ENCODE assay signal across 1 cellular context in the genomic region with DNA sequence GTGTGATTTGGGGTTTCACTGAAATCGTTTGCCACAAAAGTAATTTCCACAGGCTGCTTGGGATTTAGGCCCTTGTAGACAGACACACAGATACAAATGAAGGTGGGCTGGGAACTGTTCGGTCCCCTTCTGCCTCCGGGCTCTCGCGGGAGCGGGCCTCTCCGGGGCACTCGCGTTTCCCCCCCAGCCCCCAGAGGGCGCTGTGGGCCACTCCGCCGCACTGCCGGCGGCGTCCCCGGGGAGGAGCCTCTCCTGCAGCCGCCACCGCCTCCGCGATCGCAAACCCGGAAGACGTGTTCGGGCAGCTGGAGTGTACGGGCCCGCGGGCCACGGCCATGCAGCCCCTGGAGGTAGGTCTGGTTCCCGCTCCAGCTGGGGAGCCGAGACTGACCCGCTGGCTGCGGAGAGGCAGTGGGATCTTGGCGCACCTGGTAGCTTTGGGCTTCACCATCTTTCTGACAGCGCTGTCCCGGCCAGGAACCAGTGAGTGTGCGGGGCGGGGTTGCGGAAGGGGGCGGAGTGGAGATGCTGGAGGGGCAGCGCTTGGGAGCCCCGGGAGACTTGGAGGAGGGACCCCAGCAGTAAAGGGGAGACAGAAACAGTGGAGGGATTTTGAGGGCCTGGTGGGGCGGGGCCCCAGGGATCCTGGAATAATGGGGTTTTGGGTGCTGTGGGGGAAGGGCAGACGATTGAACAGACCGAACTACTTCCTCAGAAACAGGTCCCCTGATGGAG.
A peak's percentile ranks its signal among the peaks of the same experiment; 100 is the strongest.
TF ChIP-seq lines count a peak whose summit lies in the region.

A gene with protein sequence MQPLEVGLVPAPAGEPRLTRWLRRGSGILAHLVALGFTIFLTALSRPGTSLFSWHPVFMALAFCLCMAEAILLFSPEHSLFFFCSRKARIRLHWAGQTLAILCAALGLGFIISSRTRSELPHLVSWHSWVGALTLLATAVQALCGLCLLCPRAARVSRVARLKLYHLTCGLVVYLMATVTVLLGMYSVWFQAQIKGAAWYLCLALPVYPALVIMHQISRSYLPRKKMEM (plus strand): TSS at position 290 of the 735 bp plus-strand sequence. CDS start 46 bp downstream, at position 336.

TF ChIP-seq in HepG2, 621 proteins besides CTCF, POLR2A, EP300 and RAD21 (continued from another document and continues in another):
- TF ChIP-seq, protein P1, sequence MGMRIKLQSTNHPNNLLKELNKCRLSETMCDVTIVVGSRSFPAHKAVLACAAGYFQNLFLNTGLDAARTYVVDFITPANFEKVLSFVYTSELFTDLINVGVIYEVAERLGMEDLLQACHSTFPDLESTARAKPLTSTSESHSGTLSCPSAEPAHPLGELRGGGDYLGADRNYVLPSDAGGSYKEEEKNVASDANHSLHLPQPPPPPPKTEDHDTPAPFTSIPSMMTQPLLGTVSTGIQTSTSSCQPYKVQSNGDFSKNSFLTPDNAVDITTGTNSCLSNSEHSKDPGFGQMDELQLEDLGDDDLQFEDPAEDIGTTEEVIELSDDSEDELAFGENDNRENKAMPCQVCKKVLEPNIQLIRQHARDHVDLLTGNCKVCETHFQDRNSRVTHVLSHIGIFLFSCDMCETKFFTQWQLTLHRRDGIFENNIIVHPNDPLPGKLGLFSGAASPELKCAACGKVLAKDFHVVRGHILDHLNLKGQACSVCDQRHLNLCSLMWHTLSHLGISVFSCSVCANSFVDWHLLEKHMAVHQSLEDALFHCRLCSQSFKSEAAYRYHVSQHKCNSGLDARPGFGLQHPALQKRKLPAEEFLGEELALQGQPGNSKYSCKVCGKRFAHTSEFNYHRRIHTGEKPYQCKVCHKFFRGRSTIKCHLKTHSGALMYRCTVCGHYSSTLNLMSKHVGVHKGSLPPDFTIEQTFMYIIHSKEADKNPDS (CRISPR knock-in tag; IDR thresholded peaks at IDR 0.05) = no peak
- TF ChIP-seq ZNF160 (CRISPR knock-in tag; IDR thresholded peaks at IDR 0.05) (no peak), MTA1 (CRISPR knock-in tag; IDR thresholded peaks at IDR 0.05; ENCODE audit: borderline replicate concordance) (peak; percentile 66; the same call in 1 of the 2 replicates), ZNF296 (CRISPR knock-in tag; conservative IDR thresholded peaks at IDR 0.05) (no peak; the same call in 1 of the 2 replicates), RXRA (CRISPR knock-in tag; IDR thresholded peaks at IDR 0.05) (peak; percentile 66; the same call in 1 of the 2 replicates), GABPA (IDR thresholded peaks at IDR 0.05; ENCODE audit: low read depth, low read length) (peak; percentile 34), GABPA (CRISPR knock-in tag; IDR thresholded peaks at IDR 0.05; ENCODE audit: low read depth) (peak; percentile 59), ELF1 (CRISPR knock-in tag; IDR thresholded peaks at IDR 0.05) (peak; percentile 99), BRD4 (CRISPR knock-in tag; IDR thresholded peaks at IDR 0.05) (no peak), KLF15 (CRISPR knock-in tag; IDR thresholded peaks at IDR 0.05; ENCODE audit: borderline replicate concordance) (0 out of 2 replicates have a peak, but pooled peaks have one; percentile 29), ZNF614 (CRISPR knock-in tag; IDR thresholded peaks at IDR 0.05; ENCODE audit: borderline replicate concordance) (no peak), ZNF607 (CRISPR knock-in tag; IDR thresholded peaks at IDR 0.05; ENCODE audit: borderline replicate concordance) (peak; percentile 25; the same call in 1 of the 2 replicates), ZNF230 (CRISPR knock-in tag; IDR thresholded peaks at IDR 0.05) (no peak), CCAR2 (optimal IDR thresholded peaks at IDR 0.05; ENCODE audit: low read depth, low read length) (no peak), ZNF468 (CRISPR knock-in tag; IDR thresholded peaks at IDR 0.05) (no peak), ATF7-NPFF (CRISPR knock-in tag; IDR thresholded peaks at IDR 0.05; ENCODE audit: low read depth) (no peak), U2AF1 (optimal IDR thresholded peaks at IDR 0.05; ENCODE audit: low read depth, low read length) (peak; percentile 82), ZNF724P (CRISPR knock-in tag; IDR thresholded peaks at IDR 0.05; ENCODE audit: borderline replicate concordance) (no peak), TEAD3 (CRISPR knock-in tag; optimal IDR thresholded peaks at IDR 0.05; ENCODE audit: borderline replicate concordance) (peak; percentile 17), ZNF337 (CRISPR knock-in tag; IDR thresholded peaks at IDR 0.05; ENCODE audit: borderline replicate concordance, low read depth) (no peak), MXD4 (CRISPR knock-in tag; IDR thresholded peaks at IDR 0.05) (peak; percentile 92), ZBTB7B (CRISPR knock-in tag; IDR thresholded peaks at IDR 0.05) (peak; percentile 49), NFKBIZ (CRISPR knock-in tag; IDR thresholded peaks at IDR 0.05) (peak; percentile 64; the same call in 1 of the 2 replicates), ZNF790 (CRISPR knock-in tag; IDR thresholded peaks at IDR 0.05; ENCODE audit: borderline replicate concordance) (0 out of 2 replicates have a peak, but pooled peaks have one; percentile 70)
- TF ChIP-seq, protein P2, sequence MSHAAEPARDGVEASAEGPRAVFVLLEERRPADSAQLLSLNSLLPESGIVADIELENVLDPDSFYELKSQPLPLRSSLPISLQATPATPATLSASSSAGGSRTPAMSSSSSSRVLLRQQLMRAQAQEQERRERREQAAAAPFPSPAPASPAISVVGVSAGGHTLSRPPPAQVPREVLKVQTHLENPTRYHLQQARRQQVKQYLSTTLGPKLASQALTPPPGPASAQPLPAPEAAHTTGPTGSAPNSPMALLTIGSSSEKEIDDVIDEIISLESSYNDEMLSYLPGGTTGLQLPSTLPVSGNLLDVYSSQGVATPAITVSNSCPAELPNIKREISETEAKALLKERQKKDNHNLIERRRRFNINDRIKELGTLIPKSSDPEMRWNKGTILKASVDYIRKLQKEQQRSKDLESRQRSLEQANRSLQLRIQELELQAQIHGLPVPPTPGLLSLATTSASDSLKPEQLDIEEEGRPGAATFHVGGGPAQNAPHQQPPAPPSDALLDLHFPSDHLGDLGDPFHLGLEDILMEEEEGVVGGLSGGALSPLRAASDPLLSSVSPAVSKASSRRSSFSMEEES (CRISPR knock-in tag; IDR thresholded peaks at IDR 0.05) = 0 out of 2 replicates have a peak, but pooled peaks have one; percentile 15
- TF ChIP-seq, protein P3, sequence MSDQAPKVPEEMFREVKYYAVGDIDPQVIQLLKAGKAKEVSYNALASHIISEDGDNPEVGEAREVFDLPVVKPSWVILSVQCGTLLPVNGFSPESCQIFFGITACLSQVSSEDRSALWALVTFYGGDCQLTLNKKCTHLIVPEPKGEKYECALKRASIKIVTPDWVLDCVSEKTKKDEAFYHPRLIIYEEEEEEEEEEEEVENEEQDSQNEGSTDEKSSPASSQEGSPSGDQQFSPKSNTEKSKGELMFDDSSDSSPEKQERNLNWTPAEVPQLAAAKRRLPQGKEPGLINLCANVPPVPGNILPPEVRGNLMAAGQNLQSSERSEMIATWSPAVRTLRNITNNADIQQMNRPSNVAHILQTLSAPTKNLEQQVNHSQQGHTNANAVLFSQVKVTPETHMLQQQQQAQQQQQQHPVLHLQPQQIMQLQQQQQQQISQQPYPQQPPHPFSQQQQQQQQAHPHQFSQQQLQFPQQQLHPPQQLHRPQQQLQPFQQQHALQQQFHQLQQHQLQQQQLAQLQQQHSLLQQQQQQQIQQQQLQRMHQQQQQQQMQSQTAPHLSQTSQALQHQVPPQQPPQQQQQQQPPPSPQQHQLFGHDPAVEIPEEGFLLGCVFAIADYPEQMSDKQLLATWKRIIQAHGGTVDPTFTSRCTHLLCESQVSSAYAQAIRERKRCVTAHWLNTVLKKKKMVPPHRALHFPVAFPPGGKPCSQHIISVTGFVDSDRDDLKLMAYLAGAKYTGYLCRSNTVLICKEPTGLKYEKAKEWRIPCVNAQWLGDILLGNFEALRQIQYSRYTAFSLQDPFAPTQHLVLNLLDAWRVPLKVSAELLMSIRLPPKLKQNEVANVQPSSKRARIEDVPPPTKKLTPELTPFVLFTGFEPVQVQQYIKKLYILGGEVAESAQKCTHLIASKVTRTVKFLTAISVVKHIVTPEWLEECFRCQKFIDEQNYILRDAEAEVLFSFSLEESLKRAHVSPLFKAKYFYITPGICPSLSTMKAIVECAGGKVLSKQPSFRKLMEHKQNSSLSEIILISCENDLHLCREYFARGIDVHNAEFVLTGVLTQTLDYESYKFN (CRISPR knock-in tag; conservative IDR thresholded peaks at IDR 0.05) = peak; percentile 51; the same call in 1 of the 2 replicates
- TF ChIP-seq, protein P4, sequence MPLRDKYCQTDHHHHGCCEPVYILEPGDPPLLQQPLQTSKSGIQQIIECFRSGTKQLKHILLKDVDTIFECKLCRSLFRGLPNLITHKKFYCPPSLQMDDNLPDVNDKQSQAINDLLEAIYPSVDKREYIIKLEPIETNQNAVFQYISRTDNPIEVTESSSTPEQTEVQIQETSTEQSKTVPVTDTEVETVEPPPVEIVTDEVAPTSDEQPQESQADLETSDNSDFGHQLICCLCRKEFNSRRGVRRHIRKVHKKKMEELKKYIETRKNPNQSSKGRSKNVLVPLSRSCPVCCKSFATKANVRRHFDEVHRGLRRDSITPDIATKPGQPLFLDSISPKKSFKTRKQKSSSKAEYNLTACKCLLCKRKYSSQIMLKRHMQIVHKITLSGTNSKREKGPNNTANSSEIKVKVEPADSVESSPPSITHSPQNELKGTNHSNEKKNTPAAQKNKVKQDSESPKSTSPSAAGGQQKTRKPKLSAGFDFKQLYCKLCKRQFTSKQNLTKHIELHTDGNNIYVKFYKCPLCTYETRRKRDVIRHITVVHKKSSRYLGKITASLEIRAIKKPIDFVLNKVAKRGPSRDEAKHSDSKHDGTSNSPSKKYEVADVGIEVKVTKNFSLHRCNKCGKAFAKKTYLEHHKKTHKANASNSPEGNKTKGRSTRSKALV (CRISPR knock-in tag; IDR thresholded peaks at IDR 0.05) = no peak
- TF ChIP-seq, protein P5, sequence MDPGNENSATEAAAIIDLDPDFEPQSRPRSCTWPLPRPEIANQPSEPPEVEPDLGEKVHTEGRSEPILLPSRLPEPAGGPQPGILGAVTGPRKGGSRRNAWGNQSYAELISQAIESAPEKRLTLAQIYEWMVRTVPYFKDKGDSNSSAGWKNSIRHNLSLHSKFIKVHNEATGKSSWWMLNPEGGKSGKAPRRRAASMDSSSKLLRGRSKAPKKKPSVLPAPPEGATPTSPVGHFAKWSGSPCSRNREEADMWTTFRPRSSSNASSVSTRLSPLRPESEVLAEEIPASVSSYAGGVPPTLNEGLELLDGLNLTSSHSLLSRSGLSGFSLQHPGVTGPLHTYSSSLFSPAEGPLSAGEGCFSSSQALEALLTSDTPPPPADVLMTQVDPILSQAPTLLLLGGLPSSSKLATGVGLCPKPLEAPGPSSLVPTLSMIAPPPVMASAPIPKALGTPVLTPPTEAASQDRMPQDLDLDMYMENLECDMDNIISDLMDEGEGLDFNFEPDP (CRISPR knock-in tag; conservative IDR thresholded peaks at IDR 0.05) = no peak
- TF ChIP-seq, protein P6, sequence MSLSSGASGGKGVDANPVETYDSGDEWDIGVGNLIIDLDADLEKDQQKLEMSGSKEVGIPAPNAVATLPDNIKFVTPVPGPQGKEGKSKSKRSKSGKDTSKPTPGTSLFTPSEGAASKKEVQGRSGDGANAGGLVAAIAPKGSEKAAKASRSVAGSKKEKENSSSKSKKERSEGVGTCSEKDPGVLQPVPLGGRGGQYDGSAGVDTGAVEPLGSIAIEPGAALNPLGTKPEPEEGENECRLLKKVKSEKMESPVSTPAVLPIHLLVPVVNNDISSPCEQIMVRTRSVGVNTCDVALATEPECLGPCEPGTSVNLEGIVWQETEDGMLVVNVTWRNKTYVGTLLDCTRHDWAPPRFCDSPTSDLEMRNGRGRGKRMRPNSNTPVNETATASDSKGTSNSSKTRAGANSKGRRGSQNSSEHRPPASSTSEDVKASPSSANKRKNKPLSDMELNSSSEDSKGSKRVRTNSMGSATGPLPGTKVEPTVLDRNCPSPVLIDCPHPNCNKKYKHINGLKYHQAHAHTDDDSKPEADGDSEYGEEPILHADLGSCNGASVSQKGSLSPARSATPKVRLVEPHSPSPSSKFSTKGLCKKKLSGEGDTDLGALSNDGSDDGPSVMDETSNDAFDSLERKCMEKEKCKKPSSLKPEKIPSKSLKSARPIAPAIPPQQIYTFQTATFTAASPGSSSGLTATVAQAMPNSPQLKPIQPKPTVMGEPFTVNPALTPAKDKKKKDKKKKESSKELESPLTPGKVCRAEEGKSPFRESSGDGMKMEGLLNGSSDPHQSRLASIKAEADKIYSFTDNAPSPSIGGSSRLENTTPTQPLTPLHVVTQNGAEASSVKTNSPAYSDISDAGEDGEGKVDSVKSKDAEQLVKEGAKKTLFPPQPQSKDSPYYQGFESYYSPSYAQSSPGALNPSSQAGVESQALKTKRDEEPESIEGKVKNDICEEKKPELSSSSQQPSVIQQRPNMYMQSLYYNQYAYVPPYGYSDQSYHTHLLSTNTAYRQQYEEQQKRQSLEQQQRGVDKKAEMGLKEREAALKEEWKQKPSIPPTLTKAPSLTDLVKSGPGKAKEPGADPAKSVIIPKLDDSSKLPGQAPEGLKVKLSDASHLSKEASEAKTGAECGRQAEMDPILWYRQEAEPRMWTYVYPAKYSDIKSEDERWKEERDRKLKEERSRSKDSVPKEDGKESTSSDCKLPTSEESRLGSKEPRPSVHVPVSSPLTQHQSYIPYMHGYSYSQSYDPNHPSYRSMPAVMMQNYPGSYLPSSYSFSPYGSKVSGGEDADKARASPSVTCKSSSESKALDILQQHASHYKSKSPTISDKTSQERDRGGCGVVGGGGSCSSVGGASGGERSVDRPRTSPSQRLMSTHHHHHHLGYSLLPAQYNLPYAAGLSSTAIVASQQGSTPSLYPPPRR (CRISPR knock-in tag; IDR thresholded peaks at IDR 0.05; ENCODE audit: borderline replicate concordance) = no peak
- TF ChIP-seq, protein P7, sequence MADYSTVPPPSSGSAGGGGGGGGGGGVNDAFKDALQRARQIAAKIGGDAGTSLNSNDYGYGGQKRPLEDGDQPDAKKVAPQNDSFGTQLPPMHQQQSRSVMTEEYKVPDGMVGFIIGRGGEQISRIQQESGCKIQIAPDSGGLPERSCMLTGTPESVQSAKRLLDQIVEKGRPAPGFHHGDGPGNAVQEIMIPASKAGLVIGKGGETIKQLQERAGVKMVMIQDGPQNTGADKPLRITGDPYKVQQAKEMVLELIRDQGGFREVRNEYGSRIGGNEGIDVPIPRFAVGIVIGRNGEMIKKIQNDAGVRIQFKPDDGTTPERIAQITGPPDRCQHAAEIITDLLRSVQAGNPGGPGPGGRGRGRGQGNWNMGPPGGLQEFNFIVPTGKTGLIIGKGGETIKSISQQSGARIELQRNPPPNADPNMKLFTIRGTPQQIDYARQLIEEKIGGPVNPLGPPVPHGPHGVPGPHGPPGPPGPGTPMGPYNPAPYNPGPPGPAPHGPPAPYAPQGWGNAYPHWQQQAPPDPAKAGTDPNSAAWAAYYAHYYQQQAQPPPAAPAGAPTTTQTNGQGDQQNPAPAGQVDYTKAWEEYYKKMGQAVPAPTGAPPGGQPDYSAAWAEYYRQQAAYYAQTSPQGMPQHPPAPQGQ (CRISPR knock-in tag; IDR thresholded peaks at IDR 0.05; ENCODE audit: borderline replicate concordance) = 0 out of 2 replicates have a peak, but pooled peaks have one; percentile 70
- TF ChIP-seq, protein P8, sequence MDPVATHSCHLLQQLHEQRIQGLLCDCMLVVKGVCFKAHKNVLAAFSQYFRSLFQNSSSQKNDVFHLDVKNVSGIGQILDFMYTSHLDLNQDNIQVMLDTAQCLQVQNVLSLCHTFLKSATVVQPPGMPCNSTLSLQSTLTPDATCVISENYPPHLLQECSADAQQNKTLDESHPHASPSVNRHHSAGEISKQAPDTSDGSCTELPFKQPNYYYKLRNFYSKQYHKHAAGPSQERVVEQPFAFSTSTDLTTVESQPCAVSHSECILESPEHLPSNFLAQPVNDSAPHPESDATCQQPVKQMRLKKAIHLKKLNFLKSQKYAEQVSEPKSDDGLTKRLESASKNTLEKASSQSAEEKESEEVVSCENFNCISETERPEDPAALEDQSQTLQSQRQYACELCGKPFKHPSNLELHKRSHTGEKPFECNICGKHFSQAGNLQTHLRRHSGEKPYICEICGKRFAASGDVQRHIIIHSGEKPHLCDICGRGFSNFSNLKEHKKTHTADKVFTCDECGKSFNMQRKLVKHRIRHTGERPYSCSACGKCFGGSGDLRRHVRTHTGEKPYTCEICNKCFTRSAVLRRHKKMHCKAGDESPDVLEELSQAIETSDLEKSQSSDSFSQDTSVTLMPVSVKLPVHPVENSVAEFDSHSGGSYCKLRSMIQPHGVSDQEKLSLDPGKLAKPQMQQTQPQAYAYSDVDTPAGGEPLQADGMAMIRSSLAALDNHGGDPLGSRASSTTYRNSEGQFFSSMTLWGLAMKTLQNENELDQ (CRISPR knock-in tag; IDR thresholded peaks at IDR 0.05; ENCODE audit: borderline replicate concordance) = no peak
